Comparison of ENCODE assay signal across 36 cellular contexts in genomic region chr14:23387916-23388882, GRCh38. TPM values are rescaled to one million over a fixed set of nuclear protein-coding genes. Genes with fewer than 3 reads are reported as not detected.
"Had no signal": no experiment of that assay in that cellular context is flagged by ENCODE, and none has a peak within 500 bp of the region (broad histone marks: within the 10 kb centered on the region; RNA-seq: fewer than 3 reads in every experiment).

No MANE protein-coding gene starts in this region.

- DNase-seq: activated CD4-positive, alpha-beta T cell treated with anti-CD3 and anti-CD28 coated beads for 1 hour; activated CD4-positive, alpha-beta T cell treated with anti-CD3 and anti-CD28 coated beads for 48 hours; activated CD4-positive, alpha-beta T cell treated with anti-CD3 and anti-CD28 coated beads, Interleukin-2, amount 50 U/mL, for 4 hours; activated CD4-positive, CD25-positive, alpha-beta regulatory T cell; activated CD8-positive, alpha-beta T cell treated with anti-CD3 and anti-CD28 coated beads for 36 hours; activated gamma-delta T cell; activated naive CD4-positive, alpha-beta T cell treated with Interleukin-2 at 50 U/mL for 16 hours; activated naive CD8-positive, alpha-beta T cell treated with anti-CD3 and anti-CD28 coated beads, Interleukin-2, amount 10 ng/mL, durations not matched to agents 7 days and 5 days; activated T-cell treated with anti-CD3 and anti-CD28 coated beads, Interleukin-2, amount 50 U/mL, for 24 hours; amygdala; caudate nucleus; cerebellar nuclear complex; Karpas-422; KBM-7; NCI-H1105; NCI-H1436; NCI-H1694; NCI-H1930; NCI-H2081 treated with DMSO at 0.1 percent for 48 hours; NCI-H510A; NCI-H526; NCI-H748 treated with DMSO at 0.1 percent for 48 hours; NK-92 treated with Interleukin-12 subunit alpha and Interleukin-12 subunit beta, amount 100 ng/mL, for 24 hours; PC-3; Peyer's patch; RPMI8226; SW 1271; T-helper 1 cell; T-helper 2 cell; T-helper 9 cell; WERI-Rb-1 had no signal

- H3K36me3 ChIP-seq: ascending aorta, Peyer's patch, WERI-Rb-1 had no signal

- H3K4me3 Mint-ChIP-seq: activated CD8-positive, alpha-beta T cell treated with anti-CD3 and anti-CD28 coated beads for 36 hours; activated naive CD4-positive, alpha-beta T cell treated with anti-CD3 and anti-CD28 coated beads, Interleukin-2, amount 50 U/mL, for 24 hours; activated naive CD8-positive, alpha-beta T cell treated with anti-CD3 and anti-CD28 coated beads, Interleukin-2, amount 10 ng/mL, durations not matched to agents 7 days and 5 days; activated T-cell treated with anti-CD3 and anti-CD28 coated beads, Interleukin-2, amount 50 U/mL, for 24 hours had no signal

- H3K27me3 ChIP-seq: ascending aorta, Peyer's patch had no signal

- H3K27ac ChIP-seq: ascending aorta, Peyer's patch, WERI-Rb-1 had no signal

- H3K27ac Mint-ChIP-seq: activated CD8-positive, alpha-beta T cell treated with anti-CD3 and anti-CD28 coated beads for 36 hours; activated naive CD4-positive, alpha-beta T cell treated with anti-CD3 and anti-CD28 coated beads, Interleukin-2, amount 50 U/mL, for 24 hours; activated naive CD8-positive, alpha-beta T cell treated with anti-CD3 and anti-CD28 coated beads, Interleukin-2, amount 10 ng/mL, durations not matched to agents 7 days and 5 days; activated T-cell treated with anti-CD3 and anti-CD28 coated beads, Interleukin-2, amount 50 U/mL, for 24 hours; activated T-helper 2 cell treated with anti-CD3 and anti-CD28 coated beads, Interferon-gamma antibody, Interleukin-2, Interleukin-4, amounts not matched to agents 10 μg/mL and 5 μg/mL and 100 μg/mL, durations not matched to agents 14 hours and 24 hours and 36 hours had no signal

- H3K27me3 Mint-ChIP-seq: activated naive CD4-positive, alpha-beta T cell treated with anti-CD3 and anti-CD28 coated beads, Interleukin-2, amount 50 U/mL, for 24 hours had no signal

- H3K4me1 ChIP-seq: ascending aorta, Peyer's patch had no signal

- H3K9me3 ChIP-seq: ascending aorta, Peyer's patch had no signal

- ATAC-seq: activated CD8-positive, alpha-beta T cell treated with anti-CD3 and anti-CD28 coated beads for 36 hours; PC-3 had no signal

- H3K4me3 ChIP-seq: ascending aorta, Peyer's patch had no signal

- H3K9me3 Mint-ChIP-seq: activated CD8-positive, alpha-beta T cell treated with anti-CD3 and anti-CD28 coated beads for 36 hours; activated naive CD4-positive, alpha-beta T cell treated with anti-CD3 and anti-CD28 coated beads, Interleukin-2, amount 50 U/mL, for 24 hours; activated naive CD8-positive, alpha-beta T cell treated with anti-CD3 and anti-CD28 coated beads, Interleukin-2, amount 10 ng/mL, durations not matched to agents 7 days and 5 days; activated T-cell treated with anti-CD3 and anti-CD28 coated beads, Interleukin-2, amount 50 U/mL, for 24 hours; activated T-helper 2 cell treated with anti-CD3 and anti-CD28 coated beads, Interferon-gamma antibody, Interleukin-2, Interleukin-4, amounts not matched to agents 10 μg/mL and 5 μg/mL and 100 μg/mL, durations not matched to agents 14 hours and 24 hours and 36 hours had no signal

- H3K36me3 Mint-ChIP-seq: activated naive CD4-positive, alpha-beta T cell treated with anti-CD3 and anti-CD28 coated beads, Interleukin-2, amount 50 U/mL, for 24 hours; activated naive CD8-positive, alpha-beta T cell treated with anti-CD3 and anti-CD28 coated beads, Interleukin-2, amount 10 ng/mL, durations not matched to agents 7 days and 5 days had no signal

- H3K4me1 Mint-ChIP-seq: activated naive CD4-positive, alpha-beta T cell treated with anti-CD3 and anti-CD28 coated beads, Interleukin-2, amount 50 U/mL, for 24 hours; activated naive CD8-positive, alpha-beta T cell treated with anti-CD3 and anti-CD28 coated beads, Interleukin-2, amount 10 ng/mL, durations not matched to agents 7 days and 5 days had no signal

RNA-seq across cellular contexts. Expression of gene CMTM5, which starts 11.4 kb away (rescaled TPM):
- total RNA-seq: activated CD8-positive, alpha-beta memory T cell treated with anti-CD3 and anti-CD28 coated beads for 36 hours; activated CD8-positive, alpha-beta T cell treated with anti-CD3 and anti-CD28 coated beads for 36 hours; activated naive CD8-positive, alpha-beta T cell treated with anti-CD3 and anti-CD28 coated beads, Interleukin-2, amount 10 ng/mL, durations not matched to agents 7 days and 5 days; activated T-helper 2 cell treated with anti-CD3 and anti-CD28 coated beads, Interferon-gamma antibody, Interleukin-2, Interleukin-4, amounts not matched to agents 10 μg/mL and 5 μg/mL and 100 μg/mL, durations not matched to agents 14 hours and 24 hours and 36 hours; MCF 10A; PC-3; Peyer's patch had no signal

RNA-seq across cellular contexts. Expression of gene IL25, which starts 15.6 kb away (rescaled TPM):
- total RNA-seq: activated CD8-positive, alpha-beta memory T cell treated with anti-CD3 and anti-CD28 coated beads for 36 hours; activated CD8-positive, alpha-beta T cell treated with anti-CD3 and anti-CD28 coated beads for 36 hours; activated T-helper 2 cell treated with anti-CD3 and anti-CD28 coated beads, Interferon-gamma antibody, Interleukin-2, Interleukin-4, amounts not matched to agents 10 μg/mL and 5 μg/mL and 100 μg/mL, durations not matched to agents 14 hours and 24 hours and 36 hours; ascending aorta; MCF 10A; PC-3; Peyer's patch had no signal

RNA-seq across cellular contexts. Expression of gene MYH6, which starts 19.9 kb away (rescaled TPM):
- total RNA-seq: activated CD8-positive, alpha-beta memory T cell treated with anti-CD3 and anti-CD28 coated beads for 36 hours; activated CD8-positive, alpha-beta T cell treated with anti-CD3 and anti-CD28 coated beads for 36 hours; activated naive CD8-positive, alpha-beta T cell treated with anti-CD3 and anti-CD28 coated beads, Interleukin-2, amount 10 ng/mL, durations not matched to agents 7 days and 5 days; ascending aorta; MCF 10A; PC-3; Peyer's patch had no signal

RNA-seq across cellular contexts. Expression of gene EFS, which starts 23.2 kb away (rescaled TPM):
- total RNA-seq: activated CD8-positive, alpha-beta memory T cell treated with anti-CD3 and anti-CD28 coated beads for 36 hours; activated CD8-positive, alpha-beta T cell treated with anti-CD3 and anti-CD28 coated beads for 36 hours; activated naive CD8-positive, alpha-beta T cell treated with anti-CD3 and anti-CD28 coated beads, Interleukin-2, amount 10 ng/mL, durations not matched to agents 7 days and 5 days; activated T-helper 2 cell treated with anti-CD3 and anti-CD28 coated beads, Interferon-gamma antibody, Interleukin-2, Interleukin-4, amounts not matched to agents 10 μg/mL and 5 μg/mL and 100 μg/mL, durations not matched to agents 14 hours and 24 hours and 36 hours; MCF 10A had no signal

RNA-seq across cellular contexts. Expression of gene SLC22A17, which starts 35.5 kb away (rescaled TPM):
- total RNA-seq: MCF 10A had no signal
